18 cellular contexts compared by ENCODE assay signal in the genomic region with DNA sequence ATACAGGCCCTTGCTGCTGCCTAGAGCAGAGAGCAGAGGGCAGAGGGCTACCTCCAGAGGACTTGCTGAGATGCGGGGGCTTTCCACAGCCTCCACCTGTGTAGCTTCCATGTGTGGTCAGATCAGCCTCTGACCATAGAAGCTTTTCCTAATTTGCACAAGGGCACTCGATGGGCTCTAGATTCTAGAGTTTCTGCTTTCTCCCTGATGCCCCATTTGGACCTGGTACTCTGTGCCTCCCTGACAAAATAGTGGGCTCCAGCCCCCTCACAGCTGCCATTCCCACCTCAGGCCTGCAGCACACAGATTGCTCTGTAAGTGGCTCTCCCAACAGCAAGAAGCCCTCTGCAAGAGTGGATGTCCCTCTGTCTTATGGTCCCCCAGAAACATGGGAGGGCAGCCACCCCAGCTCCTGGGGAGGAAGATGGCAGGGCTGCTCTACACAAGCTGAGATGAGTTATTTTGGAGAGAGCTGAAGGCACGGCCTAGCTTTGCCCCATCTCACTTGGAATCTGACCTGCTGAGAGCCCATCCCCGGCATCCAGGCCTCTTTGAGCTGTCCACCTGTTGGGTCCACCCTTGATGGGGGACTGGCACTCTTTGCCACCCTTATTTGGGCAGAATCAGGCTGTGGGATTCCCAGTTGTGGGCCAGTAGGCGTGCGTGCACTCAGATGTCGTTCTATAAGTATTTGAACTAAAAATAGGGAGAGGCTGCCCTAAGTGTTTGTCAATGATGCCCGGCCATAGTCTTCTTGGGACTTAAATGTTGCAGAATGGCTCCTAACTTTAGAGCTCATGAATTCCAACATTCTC. TPM values are rescaled to one million over a fixed set of nuclear protein-coding genes. Genes with fewer than 3 reads are reported as not detected.
DNase-seq lines count a peak whose midpoint lies in the region; ATAC-seq and TF ChIP-seq lines count a peak whose summit lies in the region.
"Had no signal": no experiment of that assay in that cellular context is flagged by ENCODE, and none has a peak within 500 bp of the region (broad histone marks: within the 10 kb centered on the region; RNA-seq: fewer than 3 reads in every experiment).

No MANE protein-coding gene starts in this region.

- DNase-seq in ecto neural progenitor cell (ENCODE audit: low spot score) (peak; percentile 20), sciatic nerve (ENCODE audit: low spot score) (peak; percentile 34), inferior parietal cortex (ENCODE audit: extremely low spot score) (no peak), NCI-H2029 (lab: John Stamatoyannopoulos, UW) (no peak), substantia nigra (lab: John Stamatoyannopoulos, UW) (no peak), coronary artery (ENCODE audit: low spot score) (no peak)
- DNase-seq: DMS 273 treated with DMSO at 0.1 percent for 48 hours, H9, Karpas-422, NCI-H1417 treated with DMSO at 0.1 percent for 48 hours, NCI-H187 treated with DMSO at 0.1 percent for 48 hours, NCI-H526 had no signal

- intact Hi-C loops in sciatic nerve (cut with DNase I), result no loop called here

- TF ChIP-seq CTCF in OCI-LY3 (IDR thresholded peaks at IDR 0.05; ENCODE audit: low read depth, low read length) (no peak), coronary artery (IDR thresholded peaks at IDR 0.05) (no peak)

- no peaks in the 10 kb centered on the region for H3K36me3 ChIP-seq in BLaER1
- H3K36me3 ChIP-seq in OCI-LY3 (replicated peaks; ENCODE audit: low read depth, low read length), result no peaks in the 10 kb centered on the region

- H3K9ac ChIP-seq in BLaER1 (no peak overlapping the region), OCI-LY3 (ENCODE audit: low read length) (no peak overlapping the region)

- no peaks in the 10 kb centered on the region for H3K79me2 ChIP-seq in OCI-LY3 (ENCODE audit: low read length)

- H3K4me2 ChIP-seq in BLaER1 (peak overlapping the region; percentile 60), OCI-LY3 (ENCODE audit: low read length) (peak overlapping the region; percentile 39; the same call in 1 of the 2 replicates)

- ATAC-seq in sciatic nerve, result no peak
- ATAC-seq: Panc1, Right ventricle myocardium inferior had no signal

- H3K9me3 ChIP-seq in BLaER1, result no peaks in the 10 kb centered on the region
- H3K9me3 ChIP-seq in OCI-LY3 (ENCODE audit: insufficient read depth, low read length), result no peaks in the 10 kb centered on the region

- H3K4me1 ChIP-seq in BLaER1 (peaks cover 35% of the 10 kb centered on the region), OCI-LY3 (ENCODE audit: low read length) (peaks cover 50% of the 10 kb centered on the region)

- H2AFZ ChIP-seq in OCI-LY3 (ENCODE audit: low read depth, low read length), result no peak overlapping the region

- H3K27ac ChIP-seq in BLaER1 (no peak overlapping the region), OCI-LY3 (ENCODE audit: low read length) (no peak overlapping the region), substantia nigra (ENCODE audit: low read depth, low read length, poor library complexity, severe bottlenecking) (no peak overlapping the region), coronary artery (no peak overlapping the region)

- H4K20me1 ChIP-seq in BLaER1 (no peaks in the 10 kb centered on the region), OCI-LY3 (ENCODE audit: insufficient read depth, low read length) (no peaks in the 10 kb centered on the region)

- H3K27me3 ChIP-seq in BLaER1, result no peaks in the 10 kb centered on the region
- no peaks in the 10 kb centered on the region for H3K27me3 ChIP-seq in OCI-LY3 (ENCODE audit: low read depth, low read length)

- H3K4me3 ChIP-seq in BLaER1, result no peak overlapping the region
- no peak overlapping the region for H3K4me3 ChIP-seq in OCI-LY3 (ENCODE audit: low read length)
- no peak overlapping the region for H3K4me3 ChIP-seq in coronary artery

RNA-seq across cellular contexts. Expression of a gene that starts 16.7 kb away (rescaled TPM):
- total RNA-seq in sciatic nerve, result 35.1 TPM
- total RNA-seq: A673, H9, MCF 10A had no signal

RNA-seq across cellular contexts. Expression of a gene that starts 37.7 kb away (rescaled TPM):
- not detected for total RNA-seq in sciatic nerve
- total RNA-seq: A673, H9, MCF 10A, Right ventricle myocardium inferior had no signal

RNA-seq across cellular contexts. Expression of a gene that starts 56.2 kb away (rescaled TPM):
- 16.4 TPM for total RNA-seq in sciatic nerve
- total RNA-seq: MCF 10A had no signal

Comparison
In these comparisons a context has a peak if more than half of its experiments do, and no peak if none do; other contexts are left out.
1. DNase-seq: peak in ecto neural progenitor cell (single experiment) and sciatic nerve (single experiment); none in inferior parietal cortex (single experiment), NCI-H2029 (single experiment), substantia nigra (0 of 49) and coronary artery (single experiment).